In the genomic region with DNA sequence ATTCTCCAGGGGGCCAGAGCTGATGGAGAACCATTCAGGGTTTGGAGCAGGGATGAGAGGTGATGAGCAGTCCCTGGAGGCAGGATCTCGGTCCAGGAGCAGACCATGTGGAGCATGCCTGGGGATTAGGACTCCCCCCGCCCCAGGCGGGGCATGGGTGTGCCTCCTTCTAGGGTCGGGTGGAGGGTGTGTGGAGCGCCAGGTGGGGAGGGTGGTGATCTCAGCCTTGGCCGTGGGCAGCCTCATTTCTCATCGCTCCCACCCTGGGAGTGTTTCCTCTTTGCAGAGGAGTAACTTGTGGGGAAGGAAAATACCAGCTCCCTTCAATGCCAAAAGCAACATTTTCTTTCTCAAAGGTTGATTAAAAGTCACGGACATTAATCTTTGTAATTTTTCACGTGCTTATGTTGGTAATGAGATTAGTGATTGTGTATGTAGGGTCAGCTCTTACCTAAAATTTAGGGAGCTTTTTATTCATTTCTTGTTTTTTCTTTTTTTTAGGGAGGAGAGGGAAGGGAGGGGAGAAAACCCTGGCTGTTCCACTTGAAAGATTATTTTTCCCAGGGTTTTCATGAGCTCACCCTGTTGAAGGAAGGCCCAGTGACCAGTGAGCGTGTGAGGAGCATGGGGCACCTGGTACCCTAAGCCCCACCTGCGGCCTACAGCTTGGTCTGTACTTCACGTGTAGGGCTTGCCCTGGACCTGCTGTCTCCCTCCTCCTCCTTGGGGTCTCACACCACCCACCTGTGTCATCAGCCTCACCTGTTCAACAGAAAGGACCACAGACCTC, we compare ENCODE assay signal across 1 cellular context.
TF ChIP-seq lines count a peak whose summit lies in the region.

No MANE protein-coding gene starts in this region.

TF ChIP-seq in endothelial cell of umbilical vein, 7 proteins besides CTCF, POLR2A, EP300 and RAD21:
- TF ChIP-seq JUN (IDR thresholded peaks at IDR 0.05; ENCODE audit: borderline replicate concordance, insufficient read depth, insufficient read length, low read depth) (no peak), MYC (IDR thresholded peaks at IDR 0.05; ENCODE audit: low read depth, low read length) (no peak), EZH2 (IDR thresholded peaks at IDR 0.05; ENCODE audit: borderline replicate concordance, low read depth, low read length, severe bottlenecking) (peak; percentile 49)
